Comparison of ENCODE assay signal across 1 cellular context in genomic region chr17:3590231-3590630, GRCh38.
TF ChIP-seq lines count a peak whose summit lies in the region.

No MANE protein-coding gene starts in this region.

TF ChIP-seq in GM23338, 12 proteins besides CTCF, POLR2A, EP300 and RAD21:
- TF ChIP-seq ZNF462 (CRISPR knock-in tag; IDR thresholded peaks at IDR 0.05) = no peak
- no peak for TF ChIP-seq EZH2phosphoT487 (IDR thresholded peaks at IDR 0.05; ENCODE audit: unreplicated experiment)
- TF ChIP-seq NANOG (IDR thresholded peaks at IDR 0.05; ENCODE audit: borderline replicate concordance) = no peak
- TF ChIP-seq JUNB (IDR thresholded peaks at IDR 0.05; ENCODE audit: unreplicated experiment) = no peak
- TF ChIP-seq ZNF114 (CRISPR knock-in tag; IDR thresholded peaks at IDR 0.05) = no peak
- no peak for TF ChIP-seq POLR2AphosphoS5 (IDR thresholded peaks at IDR 0.05; ENCODE audit: low read depth)
- no peak for TF ChIP-seq REST (IDR thresholded peaks at IDR 0.05; ENCODE audit: unreplicated experiment)
- no peak for TF ChIP-seq EZH2 (IDR thresholded peaks at IDR 0.05; ENCODE audit: low read depth, unreplicated experiment)
- TF ChIP-seq ETS1 (IDR thresholded peaks at IDR 0.05) = no peak
- TF ChIP-seq STAT1 (IDR thresholded peaks at IDR 0.05; ENCODE audit: unreplicated experiment) = no peak
- TF ChIP-seq ZNF331 (CRISPR knock-in tag; IDR thresholded peaks at IDR 0.05; ENCODE audit: low read depth) = no peak
- TF ChIP-seq CREB1 (CRISPR knock-in tag; IDR thresholded peaks at IDR 0.05; ENCODE audit: low read depth) = no peak
